ENCODE assay signal across 8 cellular contexts in the genomic region with DNA sequence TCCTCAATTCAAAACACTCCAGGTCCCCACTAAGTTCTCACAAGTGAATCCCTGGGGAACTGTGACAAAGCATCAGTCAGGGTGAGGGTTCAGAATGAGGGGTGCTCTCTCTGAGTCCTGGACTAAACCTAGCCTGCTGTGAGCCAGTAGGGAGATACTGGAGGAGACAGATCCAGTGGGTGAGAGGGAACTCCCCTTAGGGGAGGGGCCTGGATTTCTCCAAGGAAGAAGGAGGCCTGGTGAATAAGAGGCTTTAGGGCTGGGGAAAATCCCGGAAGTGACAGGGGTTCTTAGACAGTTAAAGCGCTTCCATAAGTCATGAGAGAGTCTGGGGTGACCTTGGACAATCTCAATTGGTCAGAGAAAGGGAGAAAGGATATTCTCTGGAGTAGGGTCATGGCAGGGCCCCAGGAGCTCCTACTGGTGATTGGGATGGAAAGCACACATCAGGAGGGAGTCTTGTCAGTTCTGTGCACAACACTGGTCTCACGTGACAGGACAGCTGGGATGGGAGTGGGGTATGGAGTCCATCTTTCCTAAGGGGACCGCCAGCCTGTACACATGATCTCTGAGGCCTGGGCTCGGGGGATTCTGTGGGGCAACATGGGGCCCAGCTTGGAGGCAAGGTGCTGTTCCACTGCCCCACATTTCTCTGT. TPM values are rescaled to one million over a fixed set of nuclear protein-coding genes. Genes with fewer than 3 reads are reported as not detected.
DNase-seq lines count a peak whose midpoint lies in the region; ATAC-seq and TF ChIP-seq lines count a peak whose summit lies in the region.

No MANE protein-coding gene starts in this region.

- 79 to 83% methylated on average over 5 of the region's 5 CpGs for WGBS in mesodermal cell (ENCODE audit: insufficient coverage in 2 of 2), 2 experiments
- WGBS in aorta, 2 donors: 14 to 22% methylated on average over 5 of the region's 5 CpGs

- H3K27me3 ChIP-seq in CD8-positive, alpha-beta memory T cell (ENCODE audit: insufficient read depth, low read length, poor library complexity, severe bottlenecking): no peaks in the 10 kb centered on the region
- H3K27me3 ChIP-seq in MM.1S (replicated peaks; ENCODE audit: insufficient read depth, low read length): no peaks in the 10 kb centered on the region
- H3K27me3 ChIP-seq in aorta (ENCODE audit: control insufficient read depth in 1 of 2, insufficient read depth in 2 of 2, low read length in 1 of 2): no peaks in the 10 kb centered on the region

- H3K27ac ChIP-seq in CD8-positive, alpha-beta memory T cell (ENCODE audit: low read depth, low read length): peak overlapping the region; percentile 67
- no peak overlapping the region for H3K27ac ChIP-seq in MM.1S (ENCODE audit: low read length)
- H3K27ac ChIP-seq in coronary artery: peak overlapping the region; percentile 92 to 93
- no peak overlapping the region for H3K27ac ChIP-seq in mesodermal cell (ENCODE audit: low read depth, low read length, severe bottlenecking)
- H3K27ac ChIP-seq in aorta (ENCODE audit: low read depth in 1 of 2, low read length in 2 of 2): peak overlapping the region in 1 of 2 donors; percentile 46

- H3K4me1 Mint-ChIP-seq in CD8-positive, alpha-beta memory T cell: peaks cover 58 to 67% (median 67%) of the 10 kb centered on the region in 3 donors

- H3F3A ChIP-seq in MM.1S (ENCODE audit: insufficient read depth, low read length): peaks cover 15% of the 10 kb centered on the region

- ATAC-seq in aorta (ENCODE audit: low FRiP score) (peak; percentile 60), GM18867 (IDR thresholded peaks at IDR 0.05; ENCODE audit: unreplicated experiment) (no peak)

- H3K27me3 Mint-ChIP-seq in CD8-positive, alpha-beta memory T cell: no peaks in the 10 kb centered on the region

- H3K4me3 Mint-ChIP-seq in CD8-positive, alpha-beta memory T cell: peak overlapping the region; percentile 86 to 95 (median 91)

- H2AFZ ChIP-seq in MM.1S (ENCODE audit: low read length): no peak overlapping the region

- H3K9me3 ChIP-seq in CD8-positive, alpha-beta memory T cell (ENCODE audit: low read length): no peaks in the 10 kb centered on the region
- H3K9me3 ChIP-seq in MM.1S (replicated peaks; ENCODE audit: insufficient read depth, low read length): no peaks in the 10 kb centered on the region
- H3K9me3 ChIP-seq in mesodermal cell (ENCODE audit: control insufficient read depth, low read length): no peaks in the 10 kb centered on the region
- H3K9me3 ChIP-seq in aorta (ENCODE audit: control insufficient read depth, low read length): no peaks in the 10 kb centered on the region

- H3K4me3 ChIP-seq in CD8-positive, alpha-beta memory T cell (ENCODE audit: low read length): peak overlapping the region; percentile 86
- H3K4me3 ChIP-seq in MM.1S (ENCODE audit: low read length): peak overlapping the region; percentile 93
- peak overlapping the region; percentile 85 for H3K4me3 ChIP-seq in coronary artery
- peak overlapping the region; percentile 72 for H3K4me3 ChIP-seq in mesodermal cell (ENCODE audit: extremely low read depth, insufficient read depth, low read length, poor library complexity, severe bottlenecking)
- H3K4me3 ChIP-seq in aorta (ENCODE audit: low read length in 2 of 2): peak overlapping the region; percentile 69 to 96

- H3K9me2 ChIP-seq in MM.1S (replicated peaks; ENCODE audit: insufficient read depth, low read length): no peaks in the 10 kb centered on the region

- H3K36me3 Mint-ChIP-seq in CD8-positive, alpha-beta memory T cell: peaks cover 0 to 41% (median 3%) of the 10 kb centered on the region in 3 donors

- H3K79me2 ChIP-seq in MM.1S (ENCODE audit: low read length): peaks cover 41% of the 10 kb centered on the region

- H3K9me3 Mint-ChIP-seq in CD8-positive, alpha-beta memory T cell: no peaks in the 10 kb centered on the region

- H4K20me1 ChIP-seq in MM.1S (ENCODE audit: insufficient read depth, low read length): no peaks in the 10 kb centered on the region

- DNase-seq in CD8-positive, alpha-beta memory T cell: no peak
- DNase-seq in MM.1S (no peak), coronary artery (ENCODE audit: low spot score) (no peak), aorta (peak; percentile 61 to 65), T-helper 9 cell (no peak), G401 (ENCODE audit: low spot score) (no peak)

- peaks cover 3% of the 10 kb centered on the region for H3K36me3 ChIP-seq in CD8-positive, alpha-beta memory T cell (ENCODE audit: insufficient read depth, low read length)
- H3K36me3 ChIP-seq in MM.1S (replicated peaks; ENCODE audit: insufficient read depth, low read length): no peaks in the 10 kb centered on the region
- H3K36me3 ChIP-seq in mesodermal cell (ENCODE audit: control insufficient read depth, insufficient read depth, low read length): peaks cover 15% of the 10 kb centered on the region
- H3K36me3 ChIP-seq in aorta (ENCODE audit: control insufficient read depth in 1 of 2, insufficient read depth in 2 of 2, low read length in 1 of 2): no peaks in the 10 kb centered on the region

- peak overlapping the region; percentile 74 to 95 (median 88) for H3K27ac Mint-ChIP-seq in CD8-positive, alpha-beta memory T cell

- in situ Hi-C loops in G401 (cut with HindIII; ENCODE audit: low sequenced_read_pairs): no loop called here

- peak overlapping the region; percentile 91 for H3K4me2 ChIP-seq in MM.1S (ENCODE audit: low read depth, low read length)

- H3K9ac ChIP-seq in MM.1S (ENCODE audit: low read length): no peak overlapping the region

- TF ChIP-seq CTCF in MM.1S (IDR thresholded peaks at IDR 0.05; ENCODE audit: low read length): no peak
- no peak for TF ChIP-seq CTCF in coronary artery (IDR thresholded peaks at IDR 0.05)

- CTCF ChIA-PET in CD8-positive, alpha-beta memory T cell (lab: Charles Lee): interaction anchor here (0.7 to 7.6 kb wide), 5 partner anchors 12 to 61 kb away, joined by 3 to 53 read pairs (median 7); partner anchors contain the start of genes CASTOR1, CCDC157 and SF3A1

- POLR2A ChIA-PET in CD8-positive, alpha-beta memory T cell (lab: Charles Lee): interaction anchor here (0.9 to 7.0 kb wide), 5 partner anchors 8 to 36 kb away, joined by 3 to 71 read pairs (median 26); partner anchors contain the start of genes CASTOR1, CCDC157 and SF3A1

- intact Hi-C loops in aorta (cut with DNase I): loop anchor here (2.0 to 5.0 kb wide), 2 partner anchors 20 to 38 kb away; partner anchors contain the start of gene CASTOR1 (in 1 of the 2)

- H3K4me1 ChIP-seq in CD8-positive, alpha-beta memory T cell (ENCODE audit: insufficient read depth, low read length): peaks cover 67% of the 10 kb centered on the region
- H3K4me1 ChIP-seq in MM.1S (ENCODE audit: low read length): peaks cover 32% of the 10 kb centered on the region
- peaks cover 21% of the 10 kb centered on the region for H3K4me1 ChIP-seq in mesodermal cell (ENCODE audit: control insufficient read depth, insufficient read depth, low read length, poor library complexity, severe bottlenecking)
- peaks cover 0 to 2% of the 10 kb centered on the region in 2 donors for H3K4me1 ChIP-seq in aorta (ENCODE audit: control insufficient read depth in 1 of 2, insufficient read depth in 2 of 2, low read length in 2 of 2)

RNA-seq across cellular contexts. Expression of gene TBC1D10A, which starts 1.5 kb away (rescaled TPM):
- total RNA-seq in CD8-positive, alpha-beta memory T cell: 10 to 100 TPM; 14.7 to 17.3 TPM
- polyA plus RNA-seq in CD8-positive, alpha-beta memory T cell: 55.2 TPM
- 15.8 TPM for polyA plus RNA-seq in mesodermal cell (2013, experiment 1 of 2)
- 13.3 TPM for polyA plus RNA-seq in mesodermal cell (2013, experiment 2 of 2)
- total RNA-seq in aorta: 10 to 100 TPM; 32.9 to 45.5 TPM
- polyA plus RNA-seq in aorta: 10 to 100 TPM; 16.7 to 22.1 TPM
- total RNA-seq in G401 (2014; rRNA removed; shearing (Covaris generic)): 12.8 and 31.0 TPM in 2 replicates

RNA-seq across cellular contexts. Expression of gene SF3A1, which starts 31.5 kb away (rescaled TPM):
- total RNA-seq in CD8-positive, alpha-beta memory T cell: 100 to 1,000 TPM; 235 to 241 TPM
- 139 TPM for polyA plus RNA-seq in CD8-positive, alpha-beta memory T cell
- 114 TPM for polyA plus RNA-seq in mesodermal cell (2013, experiment 1 of 2)
- 95.6 TPM for polyA plus RNA-seq in mesodermal cell (2013, experiment 2 of 2)
- 100 to 1,000 TPM; 112 to 116 TPM for total RNA-seq in aorta
- polyA plus RNA-seq in aorta: 10 to 100 TPM; 13.6 to 23.8 TPM
- total RNA-seq in G401 (2014; rRNA removed; shearing (Covaris generic)): 16.5 and 25.5 TPM in 2 replicates

RNA-seq across cellular contexts. Expression of gene CCDC157, which starts 31.6 kb away (rescaled TPM):
- total RNA-seq in CD8-positive, alpha-beta memory T cell: 1 to 10 TPM; 2.7 to 2.9 TPM
- polyA plus RNA-seq in CD8-positive, alpha-beta memory T cell: 1.4 TPM
- polyA plus RNA-seq in mesodermal cell (2013, experiment 1 of 2): 3.0 TPM
- 2.5 TPM for polyA plus RNA-seq in mesodermal cell (2013, experiment 2 of 2)
- 1 to 10 TPM in 1 of 2 donors, under 1 TPM in 1; 0.87 to 2.4 TPM for total RNA-seq in aorta
- 1 to 10 TPM; 1.0 to 3.6 TPM for polyA plus RNA-seq in aorta
- total RNA-seq in G401 (2014; rRNA removed; shearing (Covaris generic)): 1.8 and 2.9 TPM in 2 replicates

RNA-seq across cellular contexts. Expression of gene CASTOR1, which starts 35.9 kb away (rescaled TPM):
- total RNA-seq in CD8-positive, alpha-beta memory T cell: 1 to 10 TPM; 4.0 to 5.3 TPM
- 17.8 TPM for polyA plus RNA-seq in CD8-positive, alpha-beta memory T cell
- polyA plus RNA-seq in mesodermal cell (2013, experiment 1 of 2): 14.2 TPM
- 9.1 TPM for polyA plus RNA-seq in mesodermal cell (2013, experiment 2 of 2)
- 10 to 100 TPM; 13.5 to 14.0 TPM for total RNA-seq in aorta
- polyA plus RNA-seq in aorta: 10 to 100 TPM in 1 of 2 donors, 1 to 10 TPM in 1; 4.0 to 13.4 TPM
- 9.8 and 11.3 TPM in 2 replicates for total RNA-seq in G401 (2014; rRNA removed; shearing (Covaris generic))

RNA-seq across cellular contexts. Expression of gene OSM, which starts 58.5 kb away (rescaled TPM):
- total RNA-seq in CD8-positive, alpha-beta memory T cell: 10 to 100 TPM; 18.9 to 20.7 TPM
- polyA plus RNA-seq in CD8-positive, alpha-beta memory T cell: 16.4 TPM
- polyA plus RNA-seq in mesodermal cell (2013, experiment 1 of 2): not detected
- not detected for polyA plus RNA-seq in mesodermal cell (2013, experiment 2 of 2)
- total RNA-seq in aorta: 1 to 10 TPM; 1.4 to 3.9 TPM
- 1 to 10 TPM; 1.4 to 1.6 TPM for polyA plus RNA-seq in aorta
- not detected in 2 replicates for total RNA-seq in G401 (2014; rRNA removed; shearing (Covaris generic))

Comparison
In these comparisons a context has a peak if more than half of its experiments do, and no peak if none do; other contexts are left out.
1. DNase-seq: peak in aorta (2 of 2); none in CD8-positive, alpha-beta memory T cell (0 of 5), MM.1S (single experiment), coronary artery (single experiment), T-helper 9 cell (single experiment) and G401 (single experiment).
2. H3K27ac ChIP-seq: peak in CD8-positive, alpha-beta memory T cell (single experiment) and coronary artery (2 of 2); none in MM.1S (single experiment) and mesodermal cell (single experiment).
3. Peak in every context shown above with its lines, with median percentiles within 50 percentile points of each other: H3K4me3 ChIP-seq.